In genomic region chr20:45823949-45824835, GRCh38 we compare ENCODE assay signal across 7 cellular contexts. TPM values are rescaled to one million over a fixed set of nuclear protein-coding genes. Genes with fewer than 3 reads are reported as not detected.
DNase-seq lines count a peak whose midpoint lies in the region; ATAC-seq and TF ChIP-seq lines count a peak whose summit lies in the region.

No MANE protein-coding gene starts in this region.

- H3K4me3 ChIP-seq in GM12875 (ENCODE audit: low read depth, low read length) = no peak overlapping the region
- peak overlapping the region; percentile 29 to 51 (median 44) for H3K4me3 ChIP-seq in Peyer's patch

- peaks cover 5 to 44% (median 8%) of the 10 kb centered on the region in 4 donors for H3K4me1 ChIP-seq in Peyer's patch

- peak overlapping the region; percentile 61 for H3K27ac Mint-ChIP-seq in activated naive CD8-positive, alpha-beta T cell treated with anti-CD3 and anti-CD28 coated beads, Interleukin-2, amount 50 U/mL, for 24 hours

- TF ChIP-seq CTCF in GM12875 (IDR thresholded peaks at IDR 0.05; ENCODE audit: borderline replicate concordance, insufficient read depth, low read depth, low read length) (peak; percentile 40), Peyer's patch (IDR thresholded peaks at IDR 0.05) (peak in 4 of 6 experiments; percentile 44 to 72 (median 67))

- no peaks in the 10 kb centered on the region for H3K36me3 ChIP-seq in Peyer's patch

- H3K9me3 Mint-ChIP-seq in activated naive CD8-positive, alpha-beta T cell treated with anti-CD3 and anti-CD28 coated beads, Interleukin-2, amount 50 U/mL, for 24 hours = no peaks in the 10 kb centered on the region

- DNase-seq in Peyer's patch (peak; percentile 56 to 84 (median 80)), iPS DF 4.7 (ENCODE audit: extremely low read depth, low spot score) (peak; percentile 62)
- DNase-seq in activated naive CD8-positive, alpha-beta T cell treated with anti-CD3 and anti-CD28 coated beads, Interleukin-2, amount 50 U/mL, for 24 hours = peak; percentile 47
- DNase-seq in stimulated activated CD4-positive, alpha-beta T cell treated with anti-CD3 and anti-CD28 coated beads, Interleukin-15, amount 100 ng/mL, for 24 hours = peak; percentile 67

- no peaks in the 10 kb centered on the region for H3K27me3 ChIP-seq in Peyer's patch

- H3K9me3 ChIP-seq in Peyer's patch = no peaks in the 10 kb centered on the region

- peak; percentile 81 for ATAC-seq in activated naive CD8-positive, alpha-beta T cell treated with anti-CD3 and anti-CD28 coated beads, Interleukin-2, amount 50 U/mL, for 24 hours
- ATAC-seq in GM21367 (IDR thresholded peaks at IDR 0.05; ENCODE audit: unreplicated experiment) (no peak), GM18498 (IDR thresholded peaks at IDR 0.05; ENCODE audit: unreplicated experiment) (no peak)

- peaks cover 32% of the 10 kb centered on the region for H3K27me3 Mint-ChIP-seq in activated naive CD8-positive, alpha-beta T cell treated with anti-CD3 and anti-CD28 coated beads, Interleukin-2, amount 50 U/mL, for 24 hours

- H3K27ac ChIP-seq in Peyer's patch = peak overlapping the region in 2 of 4 donors; percentile 32 to 74

- peak overlapping the region; percentile 65 for H3K4me3 Mint-ChIP-seq in activated naive CD8-positive, alpha-beta T cell treated with anti-CD3 and anti-CD28 coated beads, Interleukin-2, amount 50 U/mL, for 24 hours

- peaks cover 12% of the 10 kb centered on the region for H3K4me1 Mint-ChIP-seq in activated naive CD8-positive, alpha-beta T cell treated with anti-CD3 and anti-CD28 coated beads, Interleukin-2, amount 50 U/mL, for 24 hours

- no peak for TF ChIP-seq POLR2A in Peyer's patch (IDR thresholded peaks at IDR 0.05)

- peaks cover 2% of the 10 kb centered on the region for H3K36me3 Mint-ChIP-seq in activated naive CD8-positive, alpha-beta T cell treated with anti-CD3 and anti-CD28 coated beads, Interleukin-2, amount 50 U/mL, for 24 hours (ENCODE audit: low read depth)

RNA-seq across cellular contexts. Expression of gene TNNC2, which starts 2.9 kb away (rescaled TPM):
- total RNA-seq in Peyer's patch = 1 to 10 TPM in 2 of 4 donors, not detected in 2; 2.7 to 3.5 TPM

RNA-seq across cellular contexts. Expression of gene SNX21, which starts 9.4 kb away (rescaled TPM):
- total RNA-seq in Peyer's patch = 10 to 100 TPM; 17.5 to 94.9 (median 42.7) TPM

RNA-seq across cellular contexts. Expression of gene UBE2C, which starts 11.7 kb away (rescaled TPM):
- 10 to 100 TPM in 2 of 4 donors, 1 to 10 TPM in 2; 7.3 to 24.8 (median 9.8) TPM for total RNA-seq in Peyer's patch

RNA-seq across cellular contexts. Expression of gene DNTTIP1, which starts 32.4 kb away (rescaled TPM):
- 10 to 100 TPM; 21.5 to 41.4 (median 25.2) TPM for total RNA-seq in Peyer's patch

RNA-seq across cellular contexts. Expression of gene WFDC3, which starts 32.5 kb away (rescaled TPM):
- not detected for total RNA-seq in Peyer's patch
